8 cellular contexts compared by ENCODE assay signal in genomic region chr5:167587768-167588167, GRCh38.
DNase-seq lines count a peak whose midpoint lies in the region; ATAC-seq and TF ChIP-seq lines count a peak whose summit lies in the region.

No MANE protein-coding gene starts in this region.

- H3K9me3 Mint-ChIP-seq in activated T-helper 2 cell treated with anti-CD3 and anti-CD28 coated beads, Interferon-gamma antibody, Interleukin-2, Interleukin-4, amounts not matched to agents 10 μg/mL and 5 μg/mL and 100 μg/mL, durations not matched to agents 14 hours and 24 hours and 36 hours, result no peaks in the 10 kb centered on the region
- peaks cover 8% of the 10 kb centered on the region for H3K9me3 Mint-ChIP-seq in stimulated activated effector memory CD8-positive, alpha-beta T cell treated with anti-CD3 and anti-CD28 coated beads, Interleukin-12 subunit alpha, Interleukin-12 subunit beta, amount 100 ng/mL, for 72 hours

- H3K27me3 Mint-ChIP-seq in activated T-helper 2 cell treated with anti-CD3 and anti-CD28 coated beads, Interferon-gamma antibody, Interleukin-2, Interleukin-4, amounts not matched to agents 10 μg/mL and 5 μg/mL and 100 μg/mL, durations not matched to agents 14 hours and 24 hours and 36 hours (ENCODE audit: low read depth), result no peaks in the 10 kb centered on the region

- H3K9ac ChIP-seq in SK-N-MC (ENCODE audit: insufficient read length), result peak overlapping the region; percentile 34

- no peak for DNase-seq in AG09309 (ENCODE audit: low read depth)
- no peak for DNase-seq in SK-N-MC (ENCODE audit: low read depth, low spot score)
- peak; percentile 50 for DNase-seq in iris pigment epithelial cell (ENCODE audit: low read depth)
- no peak for DNase-seq in activated T-helper 2 cell treated with anti-CD3 and anti-CD28 coated beads, Interferon-gamma antibody, Interleukin-2, Interleukin-4, amounts not matched to agents 10 μg/mL and 5 μg/mL and 100 μg/mL, durations not matched to agents 14 hours and 24 hours and 36 hours (ENCODE audit: low spot score)
- DNase-seq in Ammon's horn (ENCODE audit: low spot score), result no peak
- no peak for DNase-seq in stimulated activated effector memory CD8-positive, alpha-beta T cell treated with anti-CD3 and anti-CD28 coated beads, Interleukin-12 subunit alpha, Interleukin-12 subunit beta, amount 100 ng/mL, for 72 hours (ENCODE audit: low spot score in 2 of 2)

- CTCF ChIA-PET in HEK293 (lab: Yijun Ruan, JAX), result interaction anchor here (0.8 to 1.3 kb wide), 2 partner anchors 53 to 445 kb away, joined by 3 read pairs; no protein-coding TSS in a partner anchor

- no peaks in the 10 kb centered on the region for H3K9me3 ChIP-seq in HEK293 (ENCODE audit: control insufficient read depth, insufficient read depth, low read depth, low read length)
- no peaks in the 10 kb centered on the region for H3K9me3 ChIP-seq in SK-N-MC (ENCODE audit: low read depth, low read length)

- H3K4me3 Mint-ChIP-seq in activated T-helper 2 cell treated with anti-CD3 and anti-CD28 coated beads, Interferon-gamma antibody, Interleukin-2, Interleukin-4, amounts not matched to agents 10 μg/mL and 5 μg/mL and 100 μg/mL, durations not matched to agents 14 hours and 24 hours and 36 hours (ENCODE audit: low read depth), result no peak overlapping the region
- H3K4me3 Mint-ChIP-seq in stimulated activated effector memory CD8-positive, alpha-beta T cell treated with anti-CD3 and anti-CD28 coated beads, Interleukin-12 subunit alpha, Interleukin-12 subunit beta, amount 100 ng/mL, for 72 hours, result no peak overlapping the region

- intact Hi-C loops in activated T-helper 2 cell treated with anti-CD3 and anti-CD28 coated beads, Interferon-gamma antibody, Interleukin-2, Interleukin-4, amounts not matched to agents 10 μg/mL and 5 μg/mL and 100 μg/mL, durations not matched to agents 14 hours and 24 hours and 36 hours (cut with micrococcal nuclease), result no loop called here

- H3K27ac ChIP-seq in HEK293 (ENCODE audit: extremely low read depth, low read depth, low read length) (no peak overlapping the region), SK-N-MC (peak overlapping the region; percentile 54)

- POLR2A ChIA-PET in HEK293 (lab: Yijun Ruan, JAX), result no interaction called here

- H3K4me1 ChIP-seq in HEK293 (ENCODE audit: control insufficient read depth, insufficient read depth, low read length), result no peaks in the 10 kb centered on the region

- H3K4me3 ChIP-seq in AG09309 (ENCODE audit: control insufficient read depth, low read depth, low read length) (no peak overlapping the region), HEK293 (ENCODE audit: low read depth, low read length) (no peak overlapping the region), SK-N-MC (peak overlapping the region; percentile 2; the same call in 1 of the 2 replicates)

- ATAC-seq in HG03520 (IDR thresholded peaks at IDR 0.05; ENCODE audit: unreplicated experiment), result no peak
- no peak for ATAC-seq in stimulated activated effector memory CD8-positive, alpha-beta T cell treated with anti-CD3 and anti-CD28 coated beads, Interleukin-12 subunit alpha, Interleukin-12 subunit beta, amount 100 ng/mL, for 72 hours

- TF ChIP-seq CTCF in AG09309 (IDR thresholded peaks at IDR 0.05; ENCODE audit: control insufficient read depth, insufficient read depth, low read depth, low read length, missing control alignments) (peak; percentile 64), HEK293 (tag by site-specific recombination; IDR thresholded peaks at IDR 0.05) (no peak)

- no peaks in the 10 kb centered on the region for H3K4me1 Mint-ChIP-seq in activated T-helper 2 cell treated with anti-CD3 and anti-CD28 coated beads, Interferon-gamma antibody, Interleukin-2, Interleukin-4, amounts not matched to agents 10 μg/mL and 5 μg/mL and 100 μg/mL, durations not matched to agents 14 hours and 24 hours and 36 hours (ENCODE audit: low read depth)
- H3K4me1 Mint-ChIP-seq in stimulated activated effector memory CD8-positive, alpha-beta T cell treated with anti-CD3 and anti-CD28 coated beads, Interleukin-12 subunit alpha, Interleukin-12 subunit beta, amount 100 ng/mL, for 72 hours, result no peaks in the 10 kb centered on the region

- H3K36me3 Mint-ChIP-seq in activated T-helper 2 cell treated with anti-CD3 and anti-CD28 coated beads, Interferon-gamma antibody, Interleukin-2, Interleukin-4, amounts not matched to agents 10 μg/mL and 5 μg/mL and 100 μg/mL, durations not matched to agents 14 hours and 24 hours and 36 hours (ENCODE audit: low read depth), result no peaks in the 10 kb centered on the region
- H3K36me3 Mint-ChIP-seq in stimulated activated effector memory CD8-positive, alpha-beta T cell treated with anti-CD3 and anti-CD28 coated beads, Interleukin-12 subunit alpha, Interleukin-12 subunit beta, amount 100 ng/mL, for 72 hours, result no peaks in the 10 kb centered on the region

- H3K27ac Mint-ChIP-seq in activated T-helper 2 cell treated with anti-CD3 and anti-CD28 coated beads, Interferon-gamma antibody, Interleukin-2, Interleukin-4, amounts not matched to agents 10 μg/mL and 5 μg/mL and 100 μg/mL, durations not matched to agents 14 hours and 24 hours and 36 hours, result no peak overlapping the region
- H3K27ac Mint-ChIP-seq in stimulated activated effector memory CD8-positive, alpha-beta T cell treated with anti-CD3 and anti-CD28 coated beads, Interleukin-12 subunit alpha, Interleukin-12 subunit beta, amount 100 ng/mL, for 72 hours, result no peak overlapping the region

- H3K36me3 ChIP-seq in HEK293 (ENCODE audit: control insufficient read depth in 2 of 2, insufficient read depth in 1 of 2, low read length in 2 of 2), result no peaks in the 10 kb centered on the region
- H3K36me3 ChIP-seq in SK-N-MC (ENCODE audit: insufficient read depth, low read length), result no peaks in the 10 kb centered on the region

TF ChIP-seq in HEK293, 187 proteins besides CTCF, POLR2A, EP300 and RAD21:
- TF ChIP-seq GLIS1 (tag by site-specific recombination; IDR thresholded peaks at IDR 0.05), result no peak
- no peak for TF ChIP-seq KLF8 (tag by site-specific recombination; IDR thresholded peaks at IDR 0.05)
- no peak for TF ChIP-seq ZBTB26 (tag by site-specific recombination; optimal IDR thresholded peaks at IDR 0.05)
- peak; percentile 5; the same call in 1 of the 2 replicates for TF ChIP-seq ZNF654 (tag by site-specific recombination; IDR thresholded peaks at IDR 0.05; ENCODE audit: low read depth)
- no peak for TF ChIP-seq ZNF513 (tag by site-specific recombination; IDR thresholded peaks at IDR 0.05)
- TF ChIP-seq ZNF768 (tag by site-specific recombination; IDR thresholded peaks at IDR 0.05), result no peak
